Comparison of ENCODE assay signal across 8 cellular contexts in the genomic region with DNA sequence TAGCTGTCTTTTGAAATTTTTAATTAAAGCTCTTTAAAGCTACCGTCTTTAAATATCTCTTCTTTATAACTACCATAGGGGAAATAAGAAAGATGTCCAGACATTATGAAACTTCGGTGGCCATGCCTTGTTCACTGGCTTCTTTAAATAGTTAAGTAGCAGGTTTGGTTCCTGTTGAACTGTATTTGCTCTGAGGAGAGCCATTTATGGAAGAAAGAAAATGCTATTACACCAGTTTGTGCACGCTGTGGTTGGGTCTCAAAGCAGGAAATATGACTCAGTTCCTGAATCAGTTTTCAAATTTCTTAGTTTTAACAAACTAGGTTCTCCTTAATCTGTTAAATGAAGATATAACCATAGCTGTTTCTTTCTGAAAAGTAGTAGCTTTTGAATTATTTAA. TPM values are rescaled to one million over a fixed set of nuclear protein-coding genes. Genes with fewer than 3 reads are reported as not detected.
DNase-seq lines count a peak whose midpoint lies in the region; ATAC-seq, FAIRE-seq and TF ChIP-seq lines count a peak whose summit lies in the region.

No MANE protein-coding gene starts in this region.

- TF ChIP-seq CTCF in gastroesophageal sphincter (IDR thresholded peaks at IDR 0.05) (no peak), smooth muscle cell (IDR thresholded peaks at IDR 0.05; ENCODE audit: borderline replicate concordance, insufficient read depth, poor library complexity, severe bottlenecking) (no peak), nephron progenitor cell (IDR thresholded peaks at IDR 0.05) (no peak)

- no peaks in the 10 kb centered on the region for H3K27me3 Mint-ChIP-seq in nephron progenitor cell (ENCODE audit: low read depth, poor library complexity)

- H3F3A ChIP-seq in smooth muscle cell (ENCODE audit: low read depth) = peaks cover 78% of the 10 kb centered on the region

- no peak overlapping the region for H3K4me3 Mint-ChIP-seq in nephron progenitor cell

- no peak for TF ChIP-seq EP300 in gastroesophageal sphincter (IDR thresholded peaks at IDR 0.05)

- WGBS in gastroesophageal sphincter (ENCODE audit: low coverage in 1 of 2), 2 donors = 18 to 37% methylated on average over 3 of the region's 3 CpGs
- WGBS in smooth muscle cell (ENCODE audit: low lambda C conversion rate) = 6% methylated on average over 3 of the region's 3 CpGs

- no peak overlapping the region for H3K4me3 ChIP-seq in gastroesophageal sphincter
- no peak overlapping the region for H3K4me3 ChIP-seq in smooth muscle cell

- H3K27ac Mint-ChIP-seq in nephron progenitor cell = no peak overlapping the region

- peaks cover 95% of the 10 kb centered on the region for H4K20me1 ChIP-seq in smooth muscle cell (ENCODE audit: low read depth)

- H2AFZ ChIP-seq in smooth muscle cell (ENCODE audit: low read depth) = no peak overlapping the region

- TF ChIP-seq POLR2A in gastroesophageal sphincter (IDR thresholded peaks at IDR 0.05) = no peak

- H3K27me3 ChIP-seq in gastroesophageal sphincter (no peaks in the 10 kb centered on the region), smooth muscle cell (ENCODE audit: low read depth) (no peaks in the 10 kb centered on the region)

- no peaks in the 10 kb centered on the region for H3K9me3 ChIP-seq in gastroesophageal sphincter
- no peaks in the 10 kb centered on the region for H3K9me3 ChIP-seq in smooth muscle cell (replicated peaks; ENCODE audit: low read depth)

- H3K4me1 ChIP-seq in gastroesophageal sphincter = peaks cover 4 to 53% (median 7%) of the 10 kb centered on the region in 3 donors
- H3K4me1 ChIP-seq in smooth muscle cell (ENCODE audit: low read depth) = peaks cover 10% of the 10 kb centered on the region

- no peak overlapping the region for H3K9ac ChIP-seq in smooth muscle cell (ENCODE audit: low read depth)

- H3K27ac ChIP-seq in gastroesophageal sphincter (peak overlapping the region; percentile 40 to 68 (median 58)), smooth muscle cell (ENCODE audit: low read depth) (peak overlapping the region; percentile 87)

- ATAC-seq in GM21423 (IDR thresholded peaks at IDR 0.05; ENCODE audit: unreplicated experiment) (peak; percentile 83), gastroesophageal sphincter (peak; percentile 62)

- peaks cover 0 to 94% of the 10 kb centered on the region in 2 donors for H3K36me3 ChIP-seq in gastroesophageal sphincter
- peaks cover 22% of the 10 kb centered on the region for H3K36me3 ChIP-seq in smooth muscle cell (ENCODE audit: low read depth)

- peaks cover 77% of the 10 kb centered on the region for H3K79me2 ChIP-seq in smooth muscle cell (ENCODE audit: low read depth)

- FAIRE-seq in G401.6 (lab: Jason Lieb, UNC) = peak; percentile 27

- H3K4me1 Mint-ChIP-seq in nephron progenitor cell = peaks cover 2% of the 10 kb centered on the region

- DNase-seq in HS-5 (ENCODE audit: low read depth) = peak; percentile 69
- peak; percentile 55 for DNase-seq in activated CD4-positive, alpha-beta T cell treated with anti-CD3 and anti-CD28 coated beads for 48 hours
- DNase-seq in smooth muscle cell (lab: John Stamatoyannopoulos, UW; ENCODE audit: unreplicated experiment) = no peak
- no peak for DNase-seq in nephron progenitor cell
- DNase-seq in NCI-H446 treated with DMSO at 0.1 percent for 48 hours (lab: John Stamatoyannopoulos, UW) = no peak

- no peaks in the 10 kb centered on the region for H3K9me3 Mint-ChIP-seq in nephron progenitor cell

- peak overlapping the region; percentile 70 for H3K4me2 ChIP-seq in smooth muscle cell

- peaks cover 78% of the 10 kb centered on the region for H3K36me3 Mint-ChIP-seq in nephron progenitor cell (ENCODE audit: low read depth)

RNA-seq across cellular contexts. Expression of gene ARPC2, which starts 12.2 kb away (rescaled TPM):
- total RNA-seq in gastroesophageal sphincter (100 to 1,000 TPM; 275 to 314 (median 287) TPM), smooth muscle cell (645 and 653 TPM in 2 replicates)
- 858 and 872 TPM in 2 replicates for polyA plus RNA-seq in smooth muscle cell

RNA-seq across cellular contexts. Expression of gene GPBAR1, which starts 31.6 kb away (rescaled TPM):
- total RNA-seq in gastroesophageal sphincter (1 to 10 TPM in 2 of 4 donors, under 1 TPM in 2; 0.31 to 4.0 (median 1.4) TPM), smooth muscle cell (0.94 and 1.3 TPM in 2 replicates)
- polyA plus RNA-seq in smooth muscle cell = 1.6 and 2.6 TPM in 2 replicates

RNA-seq across cellular contexts. Expression of gene AAMP, which starts 40.7 kb away (rescaled TPM):
- 100 to 1,000 TPM in 3 of 4 donors, 10 to 100 TPM in 1; 97.8 to 163 (median 131) TPM for total RNA-seq in gastroesophageal sphincter
- total RNA-seq in smooth muscle cell = 58.9 and 71.5 TPM in 2 replicates
- 95.8 and 135 TPM in 2 replicates for polyA plus RNA-seq in smooth muscle cell

RNA-seq across cellular contexts. Expression of gene PNKD, which starts 41.1 kb away (rescaled TPM):
- total RNA-seq in gastroesophageal sphincter = 10 to 100 TPM; 48.6 to 60.2 (median 56.9) TPM
- total RNA-seq in smooth muscle cell = 26.1 and 42.0 TPM in 2 replicates
- 109 and 126 TPM in 2 replicates for polyA plus RNA-seq in smooth muscle cell

Comparison
In these comparisons a context has a peak if more than half of its experiments do, and no peak if none do; other contexts are left out.
1. DNase-seq: peak in HS-5 (single experiment) and activated CD4-positive, alpha-beta T cell treated with anti-CD3 and anti-CD28 coated beads for 48 hours (single experiment); none in smooth muscle cell (single experiment), nephron progenitor cell (single experiment) and NCI-H446 treated with DMSO at 0.1 percent for 48 hours (single experiment).